9 cellular contexts compared by ENCODE assay signal in genomic region chr15:23304267-23304666, GRCh38. TPM values are rescaled to one million over a fixed set of nuclear protein-coding genes. Genes with fewer than 3 reads are reported as not detected.
DNase-seq lines count a peak whose midpoint lies in the region; ATAC-seq, FAIRE-seq and TF ChIP-seq lines count a peak whose summit lies in the region.
"Not testable (repeated sequence)": the region's sequence is repeated elsewhere in the genome, so short reads cannot be mapped to it uniquely, and the experiment has no call there.
"Had no signal": no experiment of that assay in that cellular context is flagged by ENCODE, and none has a peak within 500 bp of the region (broad histone marks: within the 10 kb centered on the region; RNA-seq: fewer than 3 reads in every experiment).

No MANE protein-coding gene starts in this region.

- POLR2A ChIA-PET in activated naive CD8-positive, alpha-beta T cell treated with anti-CD3 and anti-CD28 coated beads, Interleukin-2, amount 10 ng/mL, durations not matched to agents 7 days and 5 days (lab: Charles Lee); endothelial cell of umbilical vein (lab: Charles Lee): not testable (repeated sequence)

- peaks cover 21% of the 10 kb centered on the region for H3K79me2 ChIP-seq in endothelial cell of umbilical vein (ENCODE audit: control insufficient read depth, insufficient read depth, low read length)

- WGBS in stomach, 5 donors, result 0 to 5% (median 1%) methylated on average over 7 of the region's 7 CpGs

- not testable (repeated sequence) for H3K9me1 ChIP-seq in endothelial cell of umbilical vein (replicated peaks; ENCODE audit: control insufficient read depth, extremely low read depth, insufficient read depth, low read length)

- CTCF ChIA-PET in endothelial cell of umbilical vein (lab: Charles Lee), result not testable (repeated sequence)

- peak overlapping the region; percentile 73 for H2AFZ ChIP-seq in endothelial cell of umbilical vein (ENCODE audit: low read depth, low read length)
- H2AFZ ChIP-seq in neuron (ENCODE audit: low read depth, low read length), result not testable (repeated sequence)

- H3K27ac ChIP-seq in HUES6 (ENCODE audit: low read depth, low read length), result not testable (repeated sequence)
- H3K27ac ChIP-seq in endothelial cell of umbilical vein (ENCODE audit: insufficient read depth, low read depth, low read length), result peak overlapping the region; percentile 11
- peak overlapping the region in 4 of 5 donors; percentile 38 to 73 (median 66) for H3K27ac ChIP-seq in stomach

- H3K4me1 Mint-ChIP-seq in CD14-positive monocyte (peaks cover 15% of the 10 kb centered on the region), immature natural killer cell (peaks cover 25 to 32% of the 10 kb centered on the region in 2 donors)
- peaks cover 27% of the 10 kb centered on the region for H3K4me1 Mint-ChIP-seq in T-helper 1 cell treated with Interleukin-12 subunit alpha and Interleukin-12 subunit beta and Interleukin-4 antibody, amounts not matched to agents 30 μg/mL and 1 μg/mL, for 36 hours (ENCODE audit: low read depth)
- H3K4me1 Mint-ChIP-seq in activated naive CD8-positive, alpha-beta T cell treated with anti-CD3 and anti-CD28 coated beads, Interleukin-2, amount 10 ng/mL, durations not matched to agents 7 days and 5 days, result peaks cover 20% of the 10 kb centered on the region

- not testable (repeated sequence) for H3K27me3 Mint-ChIP-seq in CD14-positive monocyte (ENCODE audit: low read depth in 3 of 3); T-helper 1 cell treated with Interleukin-12 subunit alpha and Interleukin-12 subunit beta and Interleukin-4 antibody, amounts not matched to agents 30 μg/mL and 1 μg/mL, for 36 hours (ENCODE audit: low read depth); activated naive CD8-positive, alpha-beta T cell treated with anti-CD3 and anti-CD28 coated beads, Interleukin-2, amount 10 ng/mL, durations not matched to agents 7 days and 5 days; immature natural killer cell (ENCODE audit: low read depth in 3 of 3)

- not testable (repeated sequence) for DNase-seq in CD14-positive monocyte (ENCODE audit: low spot score); activated naive CD8-positive, alpha-beta T cell treated with anti-CD3 and anti-CD28 coated beads, Interleukin-2, amount 10 ng/mL, durations not matched to agents 7 days and 5 days; endothelial cell of umbilical vein (ENCODE audit: low read depth, low spot score); stomach
- peak in 1 of 3 donors; percentile 20 for DNase-seq in immature natural killer cell

- peaks cover 10 to 29% of the 10 kb centered on the region in 2 donors for H3K36me3 Mint-ChIP-seq in CD14-positive monocyte
- peaks cover 16% of the 10 kb centered on the region for H3K36me3 Mint-ChIP-seq in T-helper 1 cell treated with Interleukin-12 subunit alpha and Interleukin-12 subunit beta and Interleukin-4 antibody, amounts not matched to agents 30 μg/mL and 1 μg/mL, for 36 hours (ENCODE audit: low read depth)
- not testable (repeated sequence) for H3K36me3 Mint-ChIP-seq in activated naive CD8-positive, alpha-beta T cell treated with anti-CD3 and anti-CD28 coated beads, Interleukin-2, amount 10 ng/mL, durations not matched to agents 7 days and 5 days; immature natural killer cell

- TF ChIP-seq POLR2A in endothelial cell of umbilical vein (IDR thresholded peaks at IDR 0.05; ENCODE audit: low read depth, low read length); stomach (IDR thresholded peaks at IDR 0.05): not testable (repeated sequence)

- H3K9ac ChIP-seq in HUES6 (ENCODE audit: low read length), result not testable (repeated sequence)
- H3K9ac ChIP-seq in endothelial cell of umbilical vein (replicated peaks; ENCODE audit: extremely low read depth, insufficient read depth, low read length), result peak overlapping the region; percentile 31

- H3K9me3 ChIP-seq in HUES6 (ENCODE audit: control insufficient read depth, insufficient read depth, low read depth, low read length); endothelial cell of umbilical vein (replicated peaks; ENCODE audit: control insufficient read depth, insufficient read depth, low read length); neuron (ENCODE audit: low read length); stomach: not testable (repeated sequence)

- intact Hi-C loops in CD14-positive monocyte (cut with micrococcal nuclease); endothelial cell of umbilical vein (cut with micrococcal nuclease); stomach (cut with DNase I; ENCODE audit: low total_unique reads): not testable (repeated sequence)

- peak overlapping the region; percentile 64 for H3K4me2 ChIP-seq in endothelial cell of umbilical vein (ENCODE audit: insufficient read depth, low read length)

- H3K36me3 ChIP-seq in HUES6 (ENCODE audit: control insufficient read depth, insufficient read depth, low read length); endothelial cell of umbilical vein (ENCODE audit: control insufficient read depth in 2 of 2, extremely low read depth in 1 of 2, insufficient read depth in 2 of 2, low read length in 2 of 2); neuron (ENCODE audit: insufficient read depth, low read length): not testable (repeated sequence)
- peaks cover 8 to 25% (median 20%) of the 10 kb centered on the region in 4 donors for H3K36me3 ChIP-seq in stomach

- TF ChIP-seq EP300 in stomach (IDR thresholded peaks at IDR 0.05), result not testable (repeated sequence)

- not testable (repeated sequence) for BruUV-seq in endothelial cell of umbilical vein (replicated peaks; lab: Mats Ljungman, UMichigan)

- H3K27ac Mint-ChIP-seq in CD14-positive monocyte (peak overlapping the region in 5 of 7 donors; percentile 10 to 82 (median 68)), immature natural killer cell (peak overlapping the region; percentile 35 to 81 (median 60))
- peak overlapping the region; percentile 84 for H3K27ac Mint-ChIP-seq in T-helper 1 cell treated with Interleukin-12 subunit alpha and Interleukin-12 subunit beta and Interleukin-4 antibody, amounts not matched to agents 30 μg/mL and 1 μg/mL, for 36 hours
- peak overlapping the region; percentile 94 for H3K27ac Mint-ChIP-seq in activated naive CD8-positive, alpha-beta T cell treated with anti-CD3 and anti-CD28 coated beads, Interleukin-2, amount 10 ng/mL, durations not matched to agents 7 days and 5 days

- H3K4me3 Mint-ChIP-seq in CD14-positive monocyte (peak overlapping the region; percentile 81 to 92), immature natural killer cell (peak overlapping the region; percentile 80 to 97 (median 86))
- peak overlapping the region; percentile 85 for H3K4me3 Mint-ChIP-seq in T-helper 1 cell treated with Interleukin-12 subunit alpha and Interleukin-12 subunit beta and Interleukin-4 antibody, amounts not matched to agents 30 μg/mL and 1 μg/mL, for 36 hours
- peak overlapping the region; percentile 99 for H3K4me3 Mint-ChIP-seq in activated naive CD8-positive, alpha-beta T cell treated with anti-CD3 and anti-CD28 coated beads, Interleukin-2, amount 10 ng/mL, durations not matched to agents 7 days and 5 days

- FAIRE-seq in endothelial cell of umbilical vein (lab: Jason Lieb, UNC), result not testable (repeated sequence)

- dilution Hi-C loops in endothelial cell of umbilical vein (cut with MboI; ENCODE audit: extremely low pct_ligation_motif_present, low sequenced_read_pairs), result not testable (repeated sequence)

- 0 out of 2 replicates have a peak overlapping the region, but pooled peaks have one; percentile 16 for H3K4me3 ChIP-seq in HUES6 (ENCODE audit: low read depth, low read length)
- peak overlapping the region; percentile 28 to 63 (median 29) for H3K4me3 ChIP-seq in endothelial cell of umbilical vein (replicated peaks in 1 of 3; ENCODE audit: insufficient read depth in 1 of 3, low read depth in 1 of 3, low read length in 3 of 3)
- H3K4me3 ChIP-seq in neuron (ENCODE audit: low read length), result peak overlapping the region; percentile 54
- H3K4me3 ChIP-seq in stomach, result peak overlapping the region; percentile 41 to 54 (median 50)

- ATAC-seq in activated naive CD8-positive, alpha-beta T cell treated with anti-CD3 and anti-CD28 coated beads, Interleukin-2, amount 10 ng/mL, durations not matched to agents 7 days and 5 days (ENCODE audit: low read depth), result not testable (repeated sequence)

- not testable (repeated sequence) for H4K20me1 ChIP-seq in endothelial cell of umbilical vein (replicated peaks; ENCODE audit: control insufficient read depth, extremely low read depth, insufficient read depth, low read length)

- H3K4me1 ChIP-seq in HUES6 (ENCODE audit: control insufficient read depth, insufficient read depth, low read length); endothelial cell of umbilical vein (ENCODE audit: control insufficient read depth, extremely low read depth, insufficient read depth, low read length); neuron (ENCODE audit: insufficient read depth, low read length): not testable (repeated sequence)
- H3K4me1 ChIP-seq in stomach, result peaks cover 6 to 28% (median 19%) of the 10 kb centered on the region in 4 donors

- not testable (repeated sequence) for H3K9me3 Mint-ChIP-seq in CD14-positive monocyte; T-helper 1 cell treated with Interleukin-12 subunit alpha and Interleukin-12 subunit beta and Interleukin-4 antibody, amounts not matched to agents 30 μg/mL and 1 μg/mL, for 36 hours; activated naive CD8-positive, alpha-beta T cell treated with anti-CD3 and anti-CD28 coated beads, Interleukin-2, amount 10 ng/mL, durations not matched to agents 7 days and 5 days; immature natural killer cell

- not testable (repeated sequence) for H3K27me3 ChIP-seq in HUES6 (ENCODE audit: control insufficient read depth, insufficient read depth, low read length); endothelial cell of umbilical vein (ENCODE audit: control insufficient read depth in 2 of 2, insufficient read depth in 2 of 2, low read length in 2 of 2); neuron (ENCODE audit: insufficient read depth, low read length); stomach

- not testable (repeated sequence) for TF ChIP-seq CTCF in CD14-positive monocyte (IDR thresholded peaks at IDR 0.05); endothelial cell of umbilical vein (IDR thresholded peaks at IDR 0.05; ENCODE audit: extremely low read depth in 1 of 2, insufficient read depth in 1 of 2, low read depth in 1 of 2, low read length in 2 of 2); stomach (IDR thresholded peaks at IDR 0.05)

RNA-seq across cellular contexts. Expression of gene GOLGA6L26, which starts 29.7 kb away (rescaled TPM):
- polyA plus RNA-seq in CD14-positive monocyte (not detected), endothelial cell of umbilical vein (not detected in 2 replicates), immature natural killer cell (not detected), stomach (not detected)
- not detected for total RNA-seq in activated naive CD8-positive, alpha-beta T cell treated with anti-CD3 and anti-CD28 coated beads, Interleukin-2, amount 10 ng/mL, durations not matched to agents 7 days and 5 days
- total RNA-seq in endothelial cell of umbilical vein (not detected in 2 replicates), stomach (not detected)
- polyA plus RNA-seq in endothelial cell of umbilical vein (2011; cell fraction: cytosol; rRNA removed), result not detected in 2 replicates
- not detected in 2 replicates for polyA plus RNA-seq in endothelial cell of umbilical vein (2011; cell fraction: nucleus; rRNA removed)
- not detected in 2 replicates for polyA plus RNA-seq in endothelial cell of umbilical vein (2012)
- not detected in 2 replicates for polyA minus RNA-seq in endothelial cell of umbilical vein
- not detected for polyA minus RNA-seq in endothelial cell of umbilical vein (2011; cell fraction: cytosol; rRNA and poly(A)+ RNA removed)
- not detected in 2 replicates for polyA minus RNA-seq in endothelial cell of umbilical vein (2011; cell fraction: nucleus; rRNA and poly(A)+ RNA removed)
- total RNA-seq: left cardiac atrium had no signal

RNA-seq across cellular contexts. Expression of gene GOLGA8S, which starts 50.3 kb away (rescaled TPM):
- polyA plus RNA-seq in CD14-positive monocyte, result not detected
- 1 to 10 TPM; 1.2 to 1.3 TPM for total RNA-seq in activated naive CD8-positive, alpha-beta T cell treated with anti-CD3 and anti-CD28 coated beads, Interleukin-2, amount 10 ng/mL, durations not matched to agents 7 days and 5 days
- 0.42 and 0.55 TPM in 2 replicates for total RNA-seq in endothelial cell of umbilical vein
- 0.02 and 0.04 TPM in 2 replicates for polyA plus RNA-seq in endothelial cell of umbilical vein
- not detected in 2 replicates for polyA plus RNA-seq in endothelial cell of umbilical vein (2011; cell fraction: cytosol; rRNA removed)
- 0.32 and 0.33 TPM in 2 replicates for polyA plus RNA-seq in endothelial cell of umbilical vein (2011; cell fraction: nucleus; rRNA removed)
- 0.10 and 0.11 TPM in 2 replicates for polyA plus RNA-seq in endothelial cell of umbilical vein (2012)
- polyA minus RNA-seq in endothelial cell of umbilical vein, result not detected in 2 replicates
- not detected for polyA minus RNA-seq in endothelial cell of umbilical vein (2011; cell fraction: cytosol; rRNA and poly(A)+ RNA removed)
- 0.34 TPM in 1 of 2 replicates, not detected in the other for polyA minus RNA-seq in endothelial cell of umbilical vein (2011; cell fraction: nucleus; rRNA and poly(A)+ RNA removed)
- polyA plus RNA-seq in immature natural killer cell, result under 1 TPM in 1 of 3 donors, not detected in 2; 0.07 TPM
- total RNA-seq in stomach, result under 1 TPM in 2 of 5 donors, not detected in 3; 0.45 to 0.58 TPM
- polyA plus RNA-seq in stomach, result under 1 TPM in 1 of 3 donors, not detected in 2; 0.08 TPM
